Comparison of ENCODE assay signal across 22 cellular contexts in the genomic region with DNA sequence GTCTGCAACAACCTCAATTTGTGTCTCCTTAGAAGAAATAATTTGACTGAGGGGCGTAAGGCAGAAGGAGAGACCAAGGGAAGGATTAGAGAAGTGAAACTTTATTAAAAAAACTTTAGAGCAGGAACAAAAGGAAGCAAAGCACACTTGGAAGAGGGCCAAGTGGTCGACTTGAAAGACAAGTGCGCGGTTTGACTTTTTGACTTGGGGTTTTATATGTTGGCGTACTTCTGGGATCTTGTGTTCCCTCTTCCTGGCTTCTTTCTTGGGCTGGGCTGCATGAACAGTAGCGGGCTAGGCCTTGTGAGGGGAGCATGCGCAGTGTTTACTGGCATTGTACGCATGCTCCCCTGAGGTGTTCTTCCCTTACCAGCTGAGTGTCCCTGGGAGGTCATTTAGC.
A peak's percentile ranks its signal among the peaks of the same experiment; 100 is the strongest.
DNase-seq lines count a peak whose midpoint lies in the region; ATAC-seq and TF ChIP-seq lines count a peak whose summit lies in the region.
"Had no signal": no experiment of that assay in that cellular context is flagged by ENCODE, and none has a peak within 500 bp of the region (broad histone marks: within the 10 kb centered on the region; RNA-seq: fewer than 3 reads in every experiment).

No MANE protein-coding gene starts in this region.

- no peak for TF ChIP-seq CTCF in GM23338 (conservative IDR thresholded peaks at IDR 0.05; ENCODE audit: low read depth in 2 of 2)
- TF ChIP-seq CTCF in colonic mucosa (IDR thresholded peaks at IDR 0.05) = no peak
- TF ChIP-seq CTCF in testis (IDR thresholded peaks at IDR 0.05) = no peak

- ATAC-seq in GM23338 = no peak
- ATAC-seq: activated CD8-positive, alpha-beta T cell treated with anti-CD3 and anti-CD28 coated beads, Interleukin-2, amount 10 ng/mL, durations not matched to agents 7 days and 5 days had no signal

- H3F3A ChIP-seq in GM23338 (replicated peaks; ENCODE audit: low read depth) = no peaks in the 10 kb centered on the region

- H3K9me2 ChIP-seq in GM23338 (ENCODE audit: insufficient read depth) = no peaks in the 10 kb centered on the region

- H3K9me3 ChIP-seq in colonic mucosa = no peaks in the 10 kb centered on the region
- H3K9me3 ChIP-seq in testis = no peaks in the 10 kb centered on the region
- H3K9me3 ChIP-seq: thoracic aorta had no signal

- H3K36me3 ChIP-seq in GM23338 (ENCODE audit: insufficient read depth) (no peaks in the 10 kb centered on the region), colonic mucosa (no peaks in the 10 kb centered on the region), testis (ENCODE audit: low read depth, missing control alignments) (no peaks in the 10 kb centered on the region)
- H3K36me3 ChIP-seq: thoracic aorta had no signal

- H3K4me3 ChIP-seq in GM23338 (no peak overlapping the region), colonic mucosa (no peak overlapping the region), testis (peak overlapping the region in 1 of 2 donors; percentile 24)
- H3K4me3 ChIP-seq: thoracic aorta had no signal

- H3K79me2 ChIP-seq in GM23338 (replicated peaks; ENCODE audit: insufficient read depth) = no peaks in the 10 kb centered on the region

- no peaks in the 10 kb centered on the region for H3K27me3 Mint-ChIP-seq in GM23338 (ENCODE audit: insufficient read depth, low read depth, poor library complexity)

- H3K4me3 Mint-ChIP-seq in GM23338 = no peak overlapping the region
- H3K4me3 Mint-ChIP-seq: activated CD8-positive, alpha-beta T cell treated with anti-CD3 and anti-CD28 coated beads, Interleukin-2, amount 10 ng/mL, durations not matched to agents 7 days and 5 days; CD4-positive, alpha-beta T cell; memory B cell; naive B cell had no signal

- no peaks in the 10 kb centered on the region for H3K4me1 Mint-ChIP-seq in GM23338

- no peaks in the 10 kb centered on the region for H3K4me1 ChIP-seq in GM23338 (ENCODE audit: insufficient read depth)
- no peaks in the 10 kb centered on the region for H3K4me1 ChIP-seq in colonic mucosa
- no peaks in the 10 kb centered on the region for H3K4me1 ChIP-seq in testis

- intact Hi-C loops in colonic mucosa (cut with DNase I) = no loop called here
- intact Hi-C loops in testis (cut with DNase I; ENCODE audit: low total_unique reads) = no loop called here

- H3K27ac ChIP-seq in GM23338 (ENCODE audit: low read depth) (no peak overlapping the region), colonic mucosa (no peak overlapping the region), testis (no peak overlapping the region)
- H3K27ac ChIP-seq: KMS-11, thoracic aorta had no signal

- no peak overlapping the region for H3K27ac Mint-ChIP-seq in GM23338
- H3K27ac Mint-ChIP-seq: activated CD8-positive, alpha-beta T cell treated with anti-CD3 and anti-CD28 coated beads, Interleukin-2, amount 10 ng/mL, durations not matched to agents 7 days and 5 days; CD4-positive, alpha-beta T cell; memory B cell; naive B cell had no signal

- H3K4me2 ChIP-seq in GM23338 = no peak overlapping the region
- H3K4me2 ChIP-seq: KMS-11 had no signal

- no peak for TF ChIP-seq POLR2A in testis (IDR thresholded peaks at IDR 0.05)

- H2AFZ ChIP-seq in GM23338 = 0 out of 2 replicates have a peak overlapping the region, but pooled peaks have one; percentile 19

- H3K27me3 ChIP-seq in GM23338 (ENCODE audit: insufficient read depth) (no peaks in the 10 kb centered on the region), colonic mucosa (no peaks in the 10 kb centered on the region), testis (no peaks in the 10 kb centered on the region)

- H3K9me3 Mint-ChIP-seq in GM23338 = no peaks in the 10 kb centered on the region
- H3K9me3 Mint-ChIP-seq: memory B cell had no signal

- no peaks in the 10 kb centered on the region for H4K20me1 ChIP-seq in GM23338 (replicated peaks; ENCODE audit: insufficient read depth)

- H3K36me3 Mint-ChIP-seq in GM23338 (ENCODE audit: low read depth) = no peaks in the 10 kb centered on the region
- H3K36me3 Mint-ChIP-seq: memory B cell, naive B cell had no signal

- no peak overlapping the region for H3K9ac ChIP-seq in colonic mucosa (ENCODE audit: low read depth in 2 of 2, low read length in 2 of 2)
- H3K9ac ChIP-seq: KMS-11 had no signal

- DNase-seq in GM23338 (ENCODE audit: low spot score) (no peak), NOMO-1 (lab: John Stamatoyannopoulos, UW; ENCODE audit: unreplicated experiment in 2 of 2) (peak; percentile 76 to 86), colonic mucosa (peak; percentile 18), testis (peak; percentile 65), NCI-H187 (lab: John Stamatoyannopoulos, UW) (no peak), NCI-H1048 (lab: John Stamatoyannopoulos, UW) (no peak)
- no peak for DNase-seq in effector CD4-positive, alpha-beta T cell
- DNase-seq: activated CD8-positive, alpha-beta T cell treated with anti-CD3 and anti-CD28 coated beads, Interleukin-2, amount 10 ng/mL, durations not matched to agents 7 days and 5 days; activated effector memory CD4-positive, alpha-beta T cell treated with anti-CD3 and anti-CD28 coated beads, Interleukin-2, amount 50 U/mL, for 16 hours; activated T-cell treated with anti-CD3 and anti-CD28 coated beads for 4 hours; CD4-positive, alpha-beta T cell; naive B cell; NCI-H1092 treated with DMSO at 0.1 percent for 48 hours; NCI-H2029; NCI-H345; NCI-H774; occipital lobe; stimulated activated CD4-positive, alpha-beta T cell treated with anti-CD3 and anti-CD28 coated beads, Interleukin-4, amount 100 ng/mL, for 4 hours; stimulated activated naive CD4-positive, alpha-beta T cell had no signal

- WGBS in testis, 2 donors = 54 to 71% methylated on average over 8 of the region's 8 CpGs

TF ChIP-seq in GM23338, 12 proteins besides CTCF, POLR2A, EP300 and RAD21:
- TF ChIP-seq JUNB (IDR thresholded peaks at IDR 0.05; ENCODE audit: unreplicated experiment) (no peak), EZH2phosphoT487 (IDR thresholded peaks at IDR 0.05; ENCODE audit: unreplicated experiment) (no peak)

Comparison
In these comparisons a context has a peak if more than half of its experiments do, and no peak if none do; other contexts are left out.
1. DNase-seq: peak in NOMO-1 (2 of 2), colonic mucosa (single experiment) and testis (single experiment); none in GM23338 (single experiment), NCI-H187 (0 of 2), effector CD4-positive, alpha-beta T cell (single experiment) and NCI-H1048 (single experiment).